ENCODE assay signal across 8 cellular contexts in the genomic region with DNA sequence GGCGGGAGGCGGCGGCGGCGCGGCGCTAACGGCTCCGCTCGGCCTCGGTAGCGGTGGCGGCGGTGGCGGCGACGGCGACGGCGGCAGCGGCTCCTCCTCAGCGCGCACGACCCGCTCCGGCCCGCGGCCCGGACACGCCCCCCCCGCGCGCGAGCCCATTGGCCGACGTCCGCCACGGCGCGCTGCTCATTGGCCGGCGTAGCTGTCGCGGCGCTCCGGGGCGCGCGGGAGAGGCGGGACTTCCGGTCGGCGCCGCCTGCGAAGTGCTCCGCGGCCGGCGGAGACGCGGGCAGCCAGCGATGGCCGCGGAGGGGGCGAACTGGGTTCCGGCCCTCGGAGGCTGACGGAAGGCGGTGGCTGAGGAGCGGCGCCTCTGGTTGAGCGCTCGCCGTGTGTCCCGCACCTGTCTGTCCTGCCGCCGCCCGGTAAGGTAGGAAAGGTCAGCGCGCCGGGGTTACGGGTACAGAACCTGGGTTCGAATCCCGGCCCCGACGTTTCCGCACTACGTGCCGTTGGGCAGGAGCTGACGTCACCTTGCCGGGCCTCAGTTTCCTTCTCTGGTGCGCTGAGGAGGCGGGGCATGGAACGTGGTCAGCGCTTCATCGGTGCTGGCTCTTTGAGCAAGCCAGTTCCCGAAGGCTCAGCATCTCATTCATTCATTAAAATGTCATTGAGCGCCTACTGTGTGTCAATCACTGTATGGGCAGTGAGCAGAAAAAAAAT. TPM values are rescaled to one million over a fixed set of nuclear protein-coding genes. Genes with fewer than 3 reads are reported as not detected.
DNase-seq lines count a peak whose midpoint lies in the region; ATAC-seq and TF ChIP-seq lines count a peak whose summit lies in the region.

A gene (minus strand): TSS at position 108 of the 723 bp plus-strand sequence. CDS start 13,826 bp downstream, outside the sequence.

- no peaks in the 10 kb centered on the region for H3K9me3 ChIP-seq in adrenal gland (replicated peaks in 1 of 3)
- no peaks in the 10 kb centered on the region for H3K9me3 ChIP-seq in prostate gland
- no peaks in the 10 kb centered on the region for H3K9me3 ChIP-seq in upper lobe of right lung

- WGBS in adrenal gland, 4 donors: 0 to 4% (median 1%) methylated on average over 9 to 98 of the region's 98 CpGs
- WGBS in prostate gland: under 1% methylated on average over 60 of the region's 98 CpGs

- TF ChIP-seq POLR2A in adrenal gland (IDR thresholded peaks at IDR 0.05) (peak; percentile 36 to 45), prostate gland (IDR thresholded peaks at IDR 0.05) (peak; percentile 32)

- TF ChIP-seq CTCF in adrenal gland (IDR thresholded peaks at IDR 0.05): peak in 1 of 6 experiments; percentile 2
- TF ChIP-seq CTCF in prostate gland (IDR thresholded peaks at IDR 0.05): peak in 1 of 4 experiments; percentile 14
- no peak for TF ChIP-seq CTCF in upper lobe of right lung (IDR thresholded peaks at IDR 0.05)

- ATAC-seq in HG02610 (IDR thresholded peaks at IDR 0.05; ENCODE audit: unreplicated experiment) (peak; percentile 77), left cardiac atrium (peak; percentile 94 to 97), upper lobe of right lung (peak; percentile 97)

- peak within 1 kb of the TSS in 4 of 5 donors; percentile 59 to 96 (median 69) for H3K27ac ChIP-seq in adrenal gland
- peak within 1 kb of the TSS; percentile 69 to 74 for H3K27ac ChIP-seq in prostate gland
- H3K27ac ChIP-seq in upper lobe of right lung: peak within 1 kb of the TSS; percentile 85

- H3K36me3 ChIP-seq in adrenal gland (replicated peaks in 1 of 2) (no peaks in the 10 kb centered on the region), prostate gland (no peaks in the 10 kb centered on the region), upper lobe of right lung (no peaks in the 10 kb centered on the region)

- intact Hi-C loops in T-helper 1 cell treated with Interleukin-12 subunit alpha and Interleukin-12 subunit beta and Interleukin-4 antibody, amounts not matched to agents 30 ng/mL and 1 ng/mL, for 36 hours (cut with micrococcal nuclease): loop anchor here (2.0 to 10.0 kb wide), 3 partner anchors 45 to 569 kb away; a partner anchor contains a TSS
- intact Hi-C loops in adrenal gland (cut with DNase I): no loop called here
- intact Hi-C loops in left cardiac atrium (cut with DNase I): loop anchor here (10.0 kb wide), 2 partner anchors 61 to 249 kb away; a partner anchor contains a TSS
- intact Hi-C loops in prostate gland (cut with DNase I): loop anchor here (10.0 kb wide), 1 partner anchor 249 kb away; no protein-coding TSS in a partner anchor
- intact Hi-C loops in upper lobe of right lung (cut with DNase I): no loop called here

- H3K4me1 ChIP-seq in adrenal gland (replicated peaks in 1 of 2): peaks cover 32 to 43% of the 10 kb centered on the region in 2 donors
- H3K4me1 ChIP-seq in prostate gland (replicated peaks): peaks cover 19% of the 10 kb centered on the region
- peaks cover 33% of the 10 kb centered on the region for H3K4me1 ChIP-seq in upper lobe of right lung

- DNase-seq in NCI-H128 (lab: John Stamatoyannopoulos, UW; ENCODE audit: unreplicated experiment) (peak; percentile 81), adrenal gland (peak; percentile 86 to 93 (median 90)), left cardiac atrium (peak; percentile 93), prostate gland (ENCODE audit: low spot score) (peak; percentile 86), upper lobe of right lung (peak; percentile 95)

- H3K4me3 ChIP-seq in GM08714 (ENCODE audit: low read length): peak within 1 kb of the TSS; percentile 93
- peak within 1 kb of the TSS; percentile 43 to 86 (median 60) for H3K4me3 ChIP-seq in adrenal gland
- H3K4me3 ChIP-seq in prostate gland: peak within 1 kb of the TSS; percentile 70
- H3K4me3 ChIP-seq in upper lobe of right lung: peak within 1 kb of the TSS; percentile 94

- H3K27me3 ChIP-seq in adrenal gland: no peaks in the 10 kb centered on the region
- H3K27me3 ChIP-seq in prostate gland (replicated peaks; ENCODE audit: insufficient read depth): no peaks in the 10 kb centered on the region
- H3K27me3 ChIP-seq in upper lobe of right lung: no peaks in the 10 kb centered on the region

RNA-seq across cellular contexts. Expression of the gene that starts here (rescaled TPM):
- 119 and 128 TPM in 2 replicates for total RNA-seq in T-helper 1 cell treated with Interleukin-12 subunit alpha and Interleukin-12 subunit beta and Interleukin-4 antibody, amounts not matched to agents 30 ng/mL and 1 ng/mL, for 36 hours
- total RNA-seq in adrenal gland: 10 to 100 TPM; 16.8 to 78.9 (median 67.5) TPM
- 10 to 100 TPM; 12.8 to 53.5 (median 15.9) TPM for polyA plus RNA-seq in adrenal gland
- total RNA-seq in left cardiac atrium: 10 to 100 TPM; 51.6 to 68.3 TPM
- 10 to 100 TPM; 35.6 to 76.9 TPM for total RNA-seq in prostate gland
- total RNA-seq in upper lobe of right lung: 65.9 TPM

Comparison
In these comparisons a context has a peak if more than half of its experiments do, and no peak if none do; other contexts are left out.
1. Peak in every context shown above with its lines: DNase-seq, ATAC-seq, H3K4me3 ChIP-seq and H3K27ac ChIP-seq.
2. intact Hi-C loops: an anchor here in T-helper 1 cell treated with Interleukin-12 subunit alpha and Interleukin-12 subunit beta and Interleukin-4 antibody, amounts not matched to agents 30 ng/mL and 1 ng/mL, for 36 hours (2.0 to 10.0 kb wide), left cardiac atrium (10.0 kb wide) and prostate gland (10.0 kb wide); none called in adrenal gland and upper lobe of right lung.